ENCODE assay signal across 1 cellular context in genomic region chr2:126998486-126998885, GRCh38.
TF ChIP-seq lines count a peak whose summit lies in the region.

No MANE protein-coding gene starts in this region.

TF ChIP-seq in K562, 482 proteins besides CTCF, POLR2A, EP300 and RAD21 (continued from another document):
- TF ChIP-seq HBP1 (CRISPR knock-in tag; IDR thresholded peaks at IDR 0.05): no peak
- no peak for TF ChIP-seq FOXA3 (CRISPR knock-in tag; conservative IDR thresholded peaks at IDR 0.05 in 1 of 2, IDR thresholded peaks at IDR 0.05 in 1 of 2)
- no peak for TF ChIP-seq ZNF143 (CRISPR knock-in tag; IDR thresholded peaks at IDR 0.05)
- TF ChIP-seq DDX20 (tag; IDR thresholded peaks at IDR 0.05; ENCODE audit: low read depth): no peak
- TF ChIP-seq MAFK (IDR thresholded peaks at IDR 0.05; ENCODE audit: low read length): 0 out of 2 replicates have a peak, but pooled peaks have one; percentile 17
- no peak for TF ChIP-seq ETV6 (IDR thresholded peaks at IDR 0.05; ENCODE audit: borderline replicate concordance in 1 of 2, low read depth in 2 of 2, low read length in 1 of 2)
- TF ChIP-seq ETV6 (CRISPR knock-in tag; IDR thresholded peaks at IDR 0.05; ENCODE audit: borderline replicate concordance): no peak
- no peak for TF ChIP-seq SRSF1 (IDR thresholded peaks at IDR 0.05; ENCODE audit: low read depth, low read length)
- no peak for TF ChIP-seq SAFB2 (IDR thresholded peaks at IDR 0.05; ENCODE audit: borderline replicate concordance, low read depth, low read length, severe bottlenecking)
TF ChIP-seq in K562: peak in this region for 4.
